In genomic region chr1:111596499-111596898, GRCh38 we compare ENCODE assay signal across 12 cellular contexts. TPM values are rescaled to one million over a fixed set of nuclear protein-coding genes. Genes with fewer than 3 reads are reported as not detected.
DNase-seq lines count a peak whose midpoint lies in the region; ATAC-seq and TF ChIP-seq lines count a peak whose summit lies in the region.
"Had no signal": no experiment of that assay in that cellular context is flagged by ENCODE, and none has a peak within 500 bp of the region (broad histone marks: within the 10 kb centered on the region; RNA-seq: fewer than 3 reads in every experiment).

No MANE protein-coding gene starts in this region.

- H3K27me3 Mint-ChIP-seq in chondrocyte (ENCODE audit: low read depth) = no peaks in the 10 kb centered on the region

- no peaks in the 10 kb centered on the region for H3K36me3 Mint-ChIP-seq in chondrocyte (ENCODE audit: low read depth)

- TF ChIP-seq CTCF in chondrocyte (IDR thresholded peaks at IDR 0.05) = no peak

- no peak overlapping the region for H3K4me3 Mint-ChIP-seq in chondrocyte (ENCODE audit: unreplicated experiment)
- H3K4me3 Mint-ChIP-seq: H9, neural crest cell had no signal

- H3K9me3 Mint-ChIP-seq in chondrocyte (ENCODE audit: low read depth) = no peaks in the 10 kb centered on the region
- H3K9me3 Mint-ChIP-seq: H9, neural crest cell had no signal

- H3K27ac Mint-ChIP-seq in chondrocyte (ENCODE audit: unreplicated experiment) = no peak overlapping the region
- H3K27ac Mint-ChIP-seq: H9 had no signal

- peaks cover 21% of the 10 kb centered on the region for H3K4me1 Mint-ChIP-seq in chondrocyte (ENCODE audit: low read depth)

- ATAC-seq in left lobe of liver (no peak), GM21515 (IDR thresholded peaks at IDR 0.05; ENCODE audit: unreplicated experiment) (no peak)

- DNase-seq in NAMALWA (ENCODE audit: low spot score) = peak; percentile 17
- DNase-seq in activated CD4-positive, alpha-beta T cell treated with anti-CD3 and anti-CD28 coated beads, Interleukin-2, amount 50 U/mL, for 48 hours = peak; percentile 55 to 66
- peak; percentile 22 for DNase-seq in effector CD8-positive, alpha-beta T cell (lab: John Stamatoyannopoulos, UW)
- DNase-seq in stimulated activated CD8-positive, alpha-beta memory T cell treated with anti-CD3 and anti-CD28 coated beads, Interleukin-7, amount 100 ng/mL, for 4 hours (ENCODE audit: low read depth in 2 of 2) = peak; percentile 41 to 55
- DNase-seq in ecto neural progenitor cell (ENCODE audit: low spot score) = no peak
- no peak for DNase-seq in left lobe of liver (ENCODE audit: low spot score)
- DNase-seq in chondrocyte (ENCODE audit: low spot score) = no peak
- DNase-seq: DMS 273 treated with DMSO at 0.1 percent for 48 hours, H9, NCI-H187 had no signal

RNA-seq across cellular contexts. Expression of gene RAP1A, which starts 23.1 kb away (rescaled TPM):
- total RNA-seq in left lobe of liver (30.0 TPM), chondrocyte (53.5 to 64.0 TPM (median 60.5 TPM) in 3 replicates)

Comparison
In these comparisons a context has a peak if more than half of its experiments do, and no peak if none do; other contexts are left out.
1. DNase-seq: peak in NAMALWA (single experiment), activated CD4-positive, alpha-beta T cell treated with anti-CD3 and anti-CD28 coated beads, Interleukin-2, amount 50 U/mL, for 48 hours (2 of 2), effector CD8-positive, alpha-beta T cell (single experiment) and stimulated activated CD8-positive, alpha-beta memory T cell treated with anti-CD3 and anti-CD28 coated beads, Interleukin-7, amount 100 ng/mL, for 4 hours (2 of 2); none in ecto neural progenitor cell (single experiment), left lobe of liver (single experiment) and chondrocyte (single experiment).